ENCODE assay signal across 8 cellular contexts in genomic region chr21:25735895-25736597, GRCh38. TPM values are rescaled to one million over a fixed set of nuclear protein-coding genes. Genes with fewer than 3 reads are reported as not detected.
DNase-seq lines count a peak whose midpoint lies in the region; ATAC-seq and TF ChIP-seq lines count a peak whose summit lies in the region.

No MANE protein-coding gene starts in this region.

- TF ChIP-seq CTCF in HFFc6 (IDR thresholded peaks at IDR 0.05) (no peak), body of pancreas (IDR thresholded peaks at IDR 0.05) (no peak), right lobe of liver (IDR thresholded peaks at IDR 0.05) (no peak), testis (IDR thresholded peaks at IDR 0.05) (no peak)

- no peak for DNase-seq in activated T-cell treated with anti-CD3 and anti-CD28 coated beads, Interleukin-2, amount 50 U/mL, for 72 hours
- no peak for DNase-seq in activated T-cell treated with anti-CD3 and anti-CD28 coated beads, Interleukin-2, amount 50 U/mL, for 48 hours
- peak; percentile 5 for DNase-seq in HFFc6
- peak; percentile 36 for DNase-seq in NCI-H1105 treated with DMSO at 0.1 percent for 48 hours (lab: John Stamatoyannopoulos, UW)
- DNase-seq in body of pancreas = no peak
- DNase-seq in right lobe of liver = no peak
- DNase-seq in testis = no peak
- DNase-seq in COR-L47 (lab: John Stamatoyannopoulos, UW) = no peak

- H3K36me3 ChIP-seq in body of pancreas (replicated peaks in 1 of 2; ENCODE audit: insufficient read depth in 1 of 2, low read depth in 2 of 2) = no peaks in the 10 kb centered on the region
- H3K36me3 ChIP-seq in right lobe of liver = peaks cover 0 to 4% (median 0%) of the 10 kb centered on the region in 4 donors
- no peaks in the 10 kb centered on the region for H3K36me3 ChIP-seq in testis (ENCODE audit: low read depth, missing control alignments)

- H3K27ac ChIP-seq in body of pancreas (peak overlapping the region; percentile 95 to 99 (median 98)), right lobe of liver (peak overlapping the region; percentile 79 to 98 (median 93)), testis (peak overlapping the region; percentile 96 to 99)

- peaks cover 7 to 10% of the 10 kb centered on the region in 2 donors for H3K36me3 Mint-ChIP-seq in activated T-cell treated with anti-CD3 and anti-CD28 coated beads, Interleukin-2, amount 50 U/mL, for 72 hours (ENCODE audit: insufficient read depth in 2 of 2)
- H3K36me3 Mint-ChIP-seq in HFFc6 (ENCODE audit: low read depth) = peaks cover 18% of the 10 kb centered on the region; the same call in 1 of the 2 replicates

- H3K4me3 Mint-ChIP-seq in activated T-cell treated with anti-CD3 and anti-CD28 coated beads, Interleukin-2, amount 50 U/mL, for 72 hours = peak overlapping the region; percentile 97
- H3K4me3 Mint-ChIP-seq in HFFc6 = peak overlapping the region; percentile 100

- intact Hi-C loops in body of pancreas (cut with DNase I) (no loop called here), right lobe of liver (cut with DNase I) (no loop called here), testis (cut with DNase I; ENCODE audit: low total_unique reads) (no loop called here)

- TF ChIP-seq POLR2A in body of pancreas (IDR thresholded peaks at IDR 0.05) (no peak), right lobe of liver (IDR thresholded peaks at IDR 0.05) (no peak), testis (IDR thresholded peaks at IDR 0.05) (no peak)

- ATAC-seq in activated T-cell treated with anti-CD3 and anti-CD28 coated beads, Interleukin-2, amount 50 U/mL, for 72 hours (replicated peaks in 1 of 2) = peak in 1 of 2 donors; percentile 1
- ATAC-seq in body of pancreas (no peak), right lobe of liver (no peak)

- H3K27me3 ChIP-seq in body of pancreas = no peaks in the 10 kb centered on the region
- H3K27me3 ChIP-seq in right lobe of liver = no peaks in the 10 kb centered on the region
- H3K27me3 ChIP-seq in testis = no peaks in the 10 kb centered on the region

- H3K4me3 ChIP-seq in body of pancreas (peak overlapping the region; percentile 89 to 97), right lobe of liver (peak overlapping the region; percentile 72 to 88 (median 78)), testis (peak overlapping the region; percentile 79 to 98)

- H3K27ac Mint-ChIP-seq in activated T-cell treated with anti-CD3 and anti-CD28 coated beads, Interleukin-2, amount 50 U/mL, for 72 hours = peak overlapping the region; percentile 100
- peak overlapping the region; percentile 97 for H3K27ac Mint-ChIP-seq in HFFc6

- no peaks in the 10 kb centered on the region for H3K9me3 Mint-ChIP-seq in activated T-cell treated with anti-CD3 and anti-CD28 coated beads, Interleukin-2, amount 50 U/mL, for 72 hours
- H3K9me3 Mint-ChIP-seq in HFFc6 = no peaks in the 10 kb centered on the region

- H3K9me3 ChIP-seq in body of pancreas = no peaks in the 10 kb centered on the region
- H3K9me3 ChIP-seq in right lobe of liver = no peaks in the 10 kb centered on the region
- H3K9me3 ChIP-seq in testis = no peaks in the 10 kb centered on the region

- peaks cover 65% of the 10 kb centered on the region for H3K4me1 Mint-ChIP-seq in activated T-cell treated with anti-CD3 and anti-CD28 coated beads, Interleukin-2, amount 50 U/mL, for 72 hours (ENCODE audit: low read depth)
- H3K4me1 Mint-ChIP-seq in HFFc6 (ENCODE audit: low read depth) = peaks cover 35% of the 10 kb centered on the region

- 0 to 1% methylated on average over 20 of the region's 20 CpGs for WGBS in body of pancreas, 2 donors
- WGBS in right lobe of liver (ENCODE audit: insufficient coverage, low coverage, low lambda C conversion rate, missing lambda C conversion rate) = under 1% methylated on average over 16 of the region's 20 CpGs
- 0% methylated on average over 20 of the region's 20 CpGs for WGBS in testis, 2 donors

- H3K4me1 ChIP-seq in body of pancreas (peaks cover 28% of the 10 kb centered on the region), right lobe of liver (peaks cover 0 to 30% (median 12%) of the 10 kb centered on the region in 4 donors), testis (peaks cover 17% of the 10 kb centered on the region)

- H3K27me3 Mint-ChIP-seq in activated T-cell treated with anti-CD3 and anti-CD28 coated beads, Interleukin-2, amount 50 U/mL, for 72 hours (ENCODE audit: low read depth) = no peaks in the 10 kb centered on the region
- peaks cover 4% of the 10 kb centered on the region; the same call in 1 of the 2 replicates for H3K27me3 Mint-ChIP-seq in HFFc6 (ENCODE audit: insufficient read depth)

RNA-seq across cellular contexts. Expression of gene GABPA, which starts 1.3 kb away (rescaled TPM):
- total RNA-seq in activated T-cell treated with anti-CD3 and anti-CD28 coated beads, Interleukin-2, amount 50 U/mL, for 72 hours = 10 to 100 TPM; 27.3 to 29.7 TPM
- 10 to 100 TPM; 15.6 to 20.1 (median 18.4) TPM for total RNA-seq in HFFc6 (2021; fragmentation: NEBNext Ultra II Directional; extraction: Animal tissue kit (Norgen Biotek cat#: 25700))
- 10 to 100 TPM in 1 of 2 donors, 1 to 10 TPM in 1; 8.9 to 11.2 TPM for total RNA-seq in body of pancreas
- 10 to 100 TPM in 5 of 6 experiments, 1 to 10 TPM in 1; 8.4 to 15.2 (median 12.3) TPM for total RNA-seq in right lobe of liver
- total RNA-seq in testis = 10 to 100 TPM; 27.3 TPM
- 18.6 TPM for polyA plus RNA-seq in testis (ENCODE audit: insufficient read depth, low read depth, low replicate concordance)

RNA-seq across cellular contexts. Expression of gene ATP5PF, which starts 1.3 kb away (rescaled TPM):
- 10 to 100 TPM; 90.0 to 92.1 TPM for total RNA-seq in activated T-cell treated with anti-CD3 and anti-CD28 coated beads, Interleukin-2, amount 50 U/mL, for 72 hours
- 100 to 1,000 TPM; 144 to 166 (median 161) TPM for total RNA-seq in HFFc6 (2021; fragmentation: NEBNext Ultra II Directional; extraction: Animal tissue kit (Norgen Biotek cat#: 25700))
- 10 to 100 TPM; 20.4 to 37.6 TPM for total RNA-seq in body of pancreas
- total RNA-seq in right lobe of liver = 100 to 1,000 TPM; 118 to 212 (median 140) TPM
- total RNA-seq in testis = 100 to 1,000 TPM; 120 to 125 TPM
- polyA plus RNA-seq in testis (ENCODE audit: insufficient read depth, low read depth, low replicate concordance) = 254 TPM

Comparison
In these comparisons a context has a peak if more than half of its experiments do, and no peak if none do; other contexts are left out.
1. DNase-seq: peak in HFFc6 (single experiment) and NCI-H1105 treated with DMSO at 0.1 percent for 48 hours (single experiment); none in activated T-cell treated with anti-CD3 and anti-CD28 coated beads, Interleukin-2, amount 50 U/mL, for 72 hours (0 of 2), activated T-cell treated with anti-CD3 and anti-CD28 coated beads, Interleukin-2, amount 50 U/mL, for 48 hours (0 of 2), body of pancreas (0 of 4), right lobe of liver (0 of 3), testis (single experiment) and COR-L47 (single experiment).
2. Peak in every context shown above with its lines, with median percentiles within 50 percentile points of each other: H3K27ac ChIP-seq and H3K4me3 ChIP-seq.